ENCODE assay signal across 1 cellular context in the genomic region with DNA sequence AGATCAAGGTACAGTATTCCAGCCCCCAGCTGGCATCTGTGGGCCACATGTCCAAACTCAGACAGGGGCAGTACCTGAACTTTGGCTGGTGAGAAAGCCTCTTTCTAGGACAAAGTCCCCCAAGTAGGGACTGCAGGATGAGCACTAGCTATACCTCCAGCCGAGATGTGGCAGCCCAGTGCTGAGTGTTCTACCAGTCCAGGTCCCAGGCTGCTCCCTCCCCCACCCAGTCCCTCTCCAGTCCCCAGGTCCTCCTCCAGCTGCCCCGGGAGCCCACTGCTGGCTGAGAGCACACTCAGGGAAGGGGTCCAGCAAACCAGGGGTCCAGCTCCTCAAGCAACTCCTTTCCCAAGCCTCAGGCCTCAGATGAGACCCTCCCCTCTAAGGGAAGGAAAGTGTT.
TF ChIP-seq lines count a peak whose summit lies in the region.

No MANE protein-coding gene starts in this region.

TF ChIP-seq in HEK293T, 16 proteins besides CTCF, POLR2A, EP300 and RAD21 (continued from another document):
- no peak for TF ChIP-seq SUZ12 (IDR thresholded peaks at IDR 0.05)
- TF ChIP-seq L3MBTL2 (conservative IDR thresholded peaks at IDR 0.05) = no peak
- no peak for TF ChIP-seq HDGF (IDR thresholded peaks at IDR 0.05; ENCODE audit: borderline replicate concordance)
- TF ChIP-seq FOXK2 (IDR thresholded peaks at IDR 0.05) = no peak
- TF ChIP-seq ZNF384 (IDR thresholded peaks at IDR 0.05) = no peak
- no peak for TF ChIP-seq TARDBP (IDR thresholded peaks at IDR 0.05)
- TF ChIP-seq CTBP1 (IDR thresholded peaks at IDR 0.05; ENCODE audit: borderline replicate concordance) = no peak
- no peak for TF ChIP-seq FOXA1 (IDR thresholded peaks at IDR 0.05)
- TF ChIP-seq FOXM1 (IDR thresholded peaks at IDR 0.05; ENCODE audit: borderline replicate concordance) = no peak
- TF ChIP-seq ARNT (IDR thresholded peaks at IDR 0.05) = no peak
- TF ChIP-seq BHLHE40 (IDR thresholded peaks at IDR 0.05; ENCODE audit: borderline replicate concordance) = no peak
- no peak for TF ChIP-seq LEF1 (IDR thresholded peaks at IDR 0.05; ENCODE audit: borderline replicate concordance)
